ENCODE assay signal across 8 cellular contexts in genomic region chr14:21087294-21088091, GRCh38. TPM values are rescaled to one million over a fixed set of nuclear protein-coding genes. Genes with fewer than 3 reads are reported as not detected.
DNase-seq lines count a peak whose midpoint lies in the region; ATAC-seq and TF ChIP-seq lines count a peak whose summit lies in the region.

No MANE protein-coding gene starts in this region.

- DNase-seq in CD1c-positive myeloid dendritic cell (ENCODE audit: extremely low spot score) (peak; percentile 96), NCI-H146 treated with DMSO at 0.1 percent for 48 hours (lab: John Stamatoyannopoulos, UW; ENCODE audit: unreplicated experiment) (peak; percentile 41), natural killer cell (peak; percentile 46), ureter (ENCODE audit: low spot score) (no peak), HAP-1 (ENCODE audit: low spot score in 2 of 2) (no peak)
- peak; percentile 68 for DNase-seq in activated CD4-positive, alpha-beta memory T cell treated with anti-CD3 and anti-CD28 coated beads for 36 hours

- CTCF ChIA-PET in activated CD4-positive, alpha-beta memory T cell treated with anti-CD3 and anti-CD28 coated beads for 36 hours (lab: Charles Lee) = interaction anchor here (1.1 to 9.1 kb wide), 5 partner anchors 11 to 73 kb away, joined by 4 to 146 read pairs (median 48); partner anchors contain the start of genes TMEM253 and ZNF219

- H3K4me3 Mint-ChIP-seq in activated CD4-positive, alpha-beta memory T cell treated with anti-CD3 and anti-CD28 coated beads for 36 hours = no peak overlapping the region
- no peak overlapping the region for H3K4me3 Mint-ChIP-seq in natural killer cell

- H3K27me3 ChIP-seq in HAP-1 (ENCODE audit: low read depth) = no peaks in the 10 kb centered on the region

- H3K36me3 ChIP-seq in HAP-1 (replicated peaks) = peaks cover 47% of the 10 kb centered on the region

- H3K4me3 ChIP-seq in HAP-1 = no peak overlapping the region

- H3K27me3 Mint-ChIP-seq in activated CD4-positive, alpha-beta memory T cell treated with anti-CD3 and anti-CD28 coated beads for 36 hours = no peaks in the 10 kb centered on the region
- peaks cover 0 to 10% of the 10 kb centered on the region in 2 donors for H3K27me3 Mint-ChIP-seq in natural killer cell (ENCODE audit: low read depth in 2 of 2)

- H3K4me1 Mint-ChIP-seq in activated CD4-positive, alpha-beta memory T cell treated with anti-CD3 and anti-CD28 coated beads for 36 hours (ENCODE audit: low read depth) = peaks cover 20% of the 10 kb centered on the region
- peaks cover 17 to 19% of the 10 kb centered on the region in 2 donors for H3K4me1 Mint-ChIP-seq in natural killer cell

- no peaks in the 10 kb centered on the region for H3K9me3 ChIP-seq in HAP-1

- intact Hi-C loops in activated CD4-positive, alpha-beta memory T cell treated with anti-CD3 and anti-CD28 coated beads for 36 hours (cut with micrococcal nuclease) = loop anchor here (1.0 kb wide), 1 partner anchor 17 kb away; no protein-coding TSS in a partner anchor
- intact Hi-C loops in natural killer cell (cut with micrococcal nuclease) = loop anchor here (2.0 kb wide), 1 partner anchor 17 kb away; the partner anchor contains the start of gene ARHGEF40

- peaks cover 1% of the 10 kb centered on the region for H3K36me3 Mint-ChIP-seq in activated CD4-positive, alpha-beta memory T cell treated with anti-CD3 and anti-CD28 coated beads for 36 hours
- H3K36me3 Mint-ChIP-seq in natural killer cell = no peaks in the 10 kb centered on the region

- no peak for TF ChIP-seq CTCF in natural killer cell (IDR thresholded peaks at IDR 0.05)

- peak overlapping the region; percentile 62 for H3K27ac Mint-ChIP-seq in activated CD4-positive, alpha-beta memory T cell treated with anti-CD3 and anti-CD28 coated beads for 36 hours
- peak overlapping the region; percentile 66 to 76 for H3K27ac Mint-ChIP-seq in natural killer cell

- in situ Hi-C loops in HAP-1 (cut with MboI; ENCODE audit: low sequenced_read_pairs) = loop anchor here (25.0 kb wide), 1 partner anchor 750 kb away; the partner anchor contains the start of genes CCNB1IP1 and PARP2

- no peaks in the 10 kb centered on the region for H3K9me3 Mint-ChIP-seq in activated CD4-positive, alpha-beta memory T cell treated with anti-CD3 and anti-CD28 coated beads for 36 hours
- no peaks in the 10 kb centered on the region for H3K9me3 Mint-ChIP-seq in natural killer cell

- ATAC-seq in GM21367 (IDR thresholded peaks at IDR 0.05; ENCODE audit: unreplicated experiment) = peak; percentile 37
- ATAC-seq in esophagus mucosa = peak; percentile 22
- peak; percentile 78 to 79 (median 78) for ATAC-seq in natural killer cell

- H3K4me1 ChIP-seq in HAP-1 = no peaks in the 10 kb centered on the region

- POLR2A ChIA-PET in activated CD4-positive, alpha-beta memory T cell treated with anti-CD3 and anti-CD28 coated beads for 36 hours (lab: Charles Lee) = interaction anchor here (0.6 to 0.9 kb wide), 4 partner anchors 16 to 626 kb away, joined by 3 to 4 read pairs (median 4); partner anchors contain the start of gene PIP4P1

RNA-seq across cellular contexts. Expression of gene ZNF219, which starts 11.0 kb away (rescaled TPM):
- 10 to 100 TPM in 1 of 2 experiments, 1 to 10 TPM in 1; 9.9 to 10.7 TPM for total RNA-seq in activated CD4-positive, alpha-beta memory T cell treated with anti-CD3 and anti-CD28 coated beads for 36 hours
- total RNA-seq in esophagus mucosa (40.4 TPM), natural killer cell (1 to 10 TPM; 5.6 to 8.4 (median 7.7) TPM), ureter (47.2 TPM)

RNA-seq across cellular contexts. Expression of gene TMEM253, which starts 13.4 kb away (rescaled TPM):
- total RNA-seq in activated CD4-positive, alpha-beta memory T cell treated with anti-CD3 and anti-CD28 coated beads for 36 hours = not detected
- total RNA-seq in esophagus mucosa (1.6 TPM), natural killer cell (under 1 TPM in 1 of 3 donors, not detected in 2; 0.40 TPM), ureter (1.6 TPM)

RNA-seq across cellular contexts. Expression of gene ARHGEF40, which starts 17.4 kb away (rescaled TPM):
- under 1 TPM; 0.33 to 0.44 TPM for total RNA-seq in activated CD4-positive, alpha-beta memory T cell treated with anti-CD3 and anti-CD28 coated beads for 36 hours
- total RNA-seq in esophagus mucosa (2.3 TPM), natural killer cell (1 to 10 TPM; 4.4 to 6.9 (median 6.0) TPM), ureter (41.2 TPM)

RNA-seq across cellular contexts. Expression of gene RNASE8, which starts 29.9 kb away (rescaled TPM):
- total RNA-seq in activated CD4-positive, alpha-beta memory T cell treated with anti-CD3 and anti-CD28 coated beads for 36 hours = not detected
- total RNA-seq in esophagus mucosa (not detected), natural killer cell (not detected), ureter (not detected)

RNA-seq across cellular contexts. Expression of gene RNASE7, which starts 45.3 kb away (rescaled TPM):
- not detected for total RNA-seq in activated CD4-positive, alpha-beta memory T cell treated with anti-CD3 and anti-CD28 coated beads for 36 hours
- 2.7 TPM for total RNA-seq in esophagus mucosa
- not detected for total RNA-seq in natural killer cell
- 0.94 TPM for total RNA-seq in ureter

Comparison
In these comparisons a context has a peak if more than half of its experiments do, and no peak if none do; other contexts are left out.
1. DNase-seq: peak in CD1c-positive myeloid dendritic cell (single experiment), NCI-H146 treated with DMSO at 0.1 percent for 48 hours (single experiment), activated CD4-positive, alpha-beta memory T cell treated with anti-CD3 and anti-CD28 coated beads for 36 hours (single experiment) and natural killer cell (single experiment); none in ureter (single experiment) and HAP-1 (0 of 2).
2. ATAC-seq: peak in every context shown above with its lines; median percentile 78 in natural killer cell; 37 in GM21367; 22 in esophagus mucosa.